Comparison of ENCODE assay signal across 19 cellular contexts in genomic region chr17:40060887-40061480, GRCh38. TPM values are rescaled to one million over a fixed set of nuclear protein-coding genes. Genes with fewer than 3 reads are reported as not detected.
DNase-seq lines count a peak whose midpoint lies in the region; ATAC-seq and TF ChIP-seq lines count a peak whose summit lies in the region.
"Had no signal": no experiment of that assay in that cellular context is flagged by ENCODE, and none has a peak within 500 bp of the region (broad histone marks: within the 10 kb centered on the region; RNA-seq: fewer than 3 reads in every experiment).

No MANE protein-coding gene starts in this region.

- no peaks in the 10 kb centered on the region for H3K27me3 ChIP-seq in breast epithelium
- H3K27me3 ChIP-seq: BE2C had no signal

- peaks cover 8 to 16% of the 10 kb centered on the region in 2 donors for H3K4me1 ChIP-seq in breast epithelium

- CTCF ChIA-PET in MCF 10A (lab: Yijun Ruan, JAX) (interaction anchor here (0.5 to 12.2 kb wide), 6 partner anchors 14 to 466 kb away, joined by 3 to 131 read pairs (median 9); no protein-coding TSS in a partner anchor), RWPE1 (lab: Yijun Ruan, JAX) (interaction anchor here (0.6 to 1.5 kb wide), 4 partner anchors 10 to 601 kb away, joined by 3 to 8 read pairs (median 4); no protein-coding TSS in a partner anchor)

- ATAC-seq in left colon, result no peak
- ATAC-seq: activated CD8-positive, alpha-beta memory T cell treated with anti-CD3 and anti-CD28 coated beads, Interleukin-2, amount 10 ng/mL, durations not matched to agents 7 days and 5 days; foreskin keratinocyte; PC-3; SK-N-SH treated with all-trans-retinoic acid at 6 μM for 48 hours; stimulated activated naive CD8-positive, alpha-beta T cell treated with anti-CD3 and anti-CD28 coated beads, Interleukin-15, Interleukin-2, amounts not matched to agents 100 U/mL and 50 U/mL, for 24 hours had no signal

- H3K9me3 Mint-ChIP-seq in MCF 10A (ENCODE audit: unreplicated experiment), result no peaks in the 10 kb centered on the region

- H3K4me1 Mint-ChIP-seq in MCF 10A (ENCODE audit: insufficient read depth, unreplicated experiment), result peaks cover 29% of the 10 kb centered on the region

- POLR2A ChIA-PET in MCF 10A (lab: Yijun Ruan, JAX) (interaction anchor here (1.1 to 2.8 kb wide), 3 partner anchors 38 to 79 kb away, joined by 3 to 7 read pairs (median 5); partner anchors contain the start of gene CASC3), RWPE1 (lab: Yijun Ruan, JAX; ENCODE audit: low non-redundant PET) (interaction anchor here (1.0 kb wide), 1 partner anchor 51 kb away, joined by 3 read pairs; no protein-coding TSS in a partner anchor)

- H3K27ac ChIP-seq in breast epithelium (no peak overlapping the region), RWPE1 (peak overlapping the region; percentile 5; the same call in 1 of the 2 replicates)
- H3K27ac ChIP-seq: foreskin keratinocyte had no signal

- DNase-seq in MCF 10A (ENCODE audit: unreplicated experiment), result no peak
- no peak for DNase-seq in breast epithelium (ENCODE audit: low spot score in 2 of 2)
- DNase-seq in RWPE1 (ENCODE audit: low spot score), result no peak
- DNase-seq in inferior parietal cortex (ENCODE audit: extremely low spot score), result peak; percentile 22
- peak; percentile 26 for DNase-seq in superior temporal gyrus (ENCODE audit: extremely low spot score)
- DNase-seq in DMS53 treated with DMSO at 0.1 percent for 48 hours (lab: John Stamatoyannopoulos, UW; ENCODE audit: unreplicated experiment), result no peak
- no peak for DNase-seq in G401 (ENCODE audit: low spot score)
- DNase-seq in left colon, result no peak
- DNase-seq: activated CD8-positive, alpha-beta memory T cell treated with anti-CD3 and anti-CD28 coated beads, Interleukin-2, amount 10 ng/mL, durations not matched to agents 7 days and 5 days; activated naive CD4-positive, alpha-beta T cell; BE2C; DMS79; foreskin keratinocyte; PC-3; stimulated activated naive CD8-positive, alpha-beta T cell treated with anti-CD3 and anti-CD28 coated beads, Interleukin-15, Interleukin-2, amounts not matched to agents 100 U/mL and 50 U/mL, for 24 hours had no signal

- H3K36me3 Mint-ChIP-seq in MCF 10A (ENCODE audit: insufficient read depth, unreplicated experiment), result no peaks in the 10 kb centered on the region
- H3K36me3 Mint-ChIP-seq: activated CD8-positive, alpha-beta memory T cell treated with anti-CD3 and anti-CD28 coated beads, Interleukin-2, amount 10 ng/mL, durations not matched to agents 7 days and 5 days had no signal

- BruUV-seq in MCF 10A (replicated peaks; lab: Mats Ljungman, UMichigan), result no TSS peak

- no peak for TF ChIP-seq CTCF in MCF 10A (IDR thresholded peaks at IDR 0.05; ENCODE audit: unreplicated experiment)
- TF ChIP-seq CTCF in breast epithelium (IDR thresholded peaks at IDR 0.05), result no peak
- TF ChIP-seq CTCF in RWPE1 (conservative IDR thresholded peaks at IDR 0.05; ENCODE audit: low read depth), result no peak

- in situ Hi-C loops in G401 (cut with HindIII; ENCODE audit: low sequenced_read_pairs), result loop anchor here (25.0 kb wide), 1 partner anchor 251 kb away; the partner anchor contains the start of gene RARA

- no peaks in the 10 kb centered on the region for H3K27me3 Mint-ChIP-seq in MCF 10A (ENCODE audit: insufficient read depth, unreplicated experiment)

- peak overlapping the region; percentile 89 for H3K4me3 Mint-ChIP-seq in MCF 10A (ENCODE audit: unreplicated experiment)

- no peak overlapping the region for H3K27ac Mint-ChIP-seq in MCF 10A (ENCODE audit: low read depth, unreplicated experiment)
- H3K27ac Mint-ChIP-seq: activated CD8-positive, alpha-beta memory T cell treated with anti-CD3 and anti-CD28 coated beads, Interleukin-2, amount 10 ng/mL, durations not matched to agents 7 days and 5 days had no signal

- H3K9me3 ChIP-seq in breast epithelium, result no peaks in the 10 kb centered on the region
- H3K9me3 ChIP-seq: BE2C had no signal

- H3K4me3 ChIP-seq in breast epithelium, result no peak overlapping the region
- H3K4me3 ChIP-seq: skin epidermis had no signal

- H3K36me3 ChIP-seq in breast epithelium, result no peaks in the 10 kb centered on the region
- H3K36me3 ChIP-seq: BE2C had no signal

- intact Hi-C loops in MCF 10A (cut with micrococcal nuclease), result no loop called here
- intact Hi-C loops in breast epithelium (cut with DNase I; ENCODE audit: low total_unique reads), result loop anchor here (10.0 kb wide), 1 partner anchor 54 kb away; no protein-coding TSS in a partner anchor
- intact Hi-C loops in left colon (cut with DNase I, micrococcal nuclease), result no loop called here

- TF ChIP-seq POLR2A in breast epithelium (IDR thresholded peaks at IDR 0.05), result no peak

RNA-seq across cellular contexts. Expression of gene THRA, which starts 1.8 kb away (rescaled TPM):
- 5.5 and 6.4 TPM in 2 replicates for total RNA-seq in MCF 10A (2022)
- total RNA-seq in breast epithelium, result 10 to 100 TPM; 41.6 to 61.0 (median 48.1) TPM
- 11.8 and 18.4 TPM in 2 replicates for total RNA-seq in G401 (2014; rRNA removed; shearing (Covaris generic))
- total RNA-seq in left colon, result 10 to 100 TPM; 48.4 to 56.3 TPM

RNA-seq across cellular contexts. Expression of gene MED24, which starts 6.8 kb away (rescaled TPM):
- 66.6 and 88.5 TPM in 2 replicates for total RNA-seq in MCF 10A (2022)
- 10 to 100 TPM; 50.7 to 74.7 (median 59.7) TPM for total RNA-seq in breast epithelium
- total RNA-seq in G401 (2014; rRNA removed; shearing (Covaris generic)), result 70.0 and 90.8 TPM in 2 replicates
- 100 to 1,000 TPM in 1 of 2 donors, 10 to 100 TPM in 1; 63.4 to 108 TPM for total RNA-seq in left colon

RNA-seq across cellular contexts. Expression of gene NR1D1, which starts 39.4 kb away (rescaled TPM):
- total RNA-seq in MCF 10A (2022) (7.5 and 8.8 TPM in 2 replicates), breast epithelium (10 to 100 TPM in 1 of 3 donors, 1 to 10 TPM in 2; 8.8 to 10.5 (median 9.2) TPM), left colon (10 to 100 TPM; 16.9 to 19.8 TPM)
- 0.06 and 2.0 TPM in 2 replicates for total RNA-seq in G401 (2014; rRNA removed; shearing (Covaris generic))

RNA-seq across cellular contexts. Expression of gene CSF3, which starts 45.7 kb away (rescaled TPM):
- total RNA-seq in MCF 10A (2022), result 9.6 and 17.1 TPM in 2 replicates
- total RNA-seq in breast epithelium, result 10 to 100 TPM in 1 of 3 donors, under 1 TPM in 1, not detected in 1; 0.32 to 13.0 TPM
- not detected in 2 replicates for total RNA-seq in G401 (2014; rRNA removed; shearing (Covaris generic))
- total RNA-seq in left colon, result under 1 TPM; 0.20 to 0.67 TPM
- total RNA-seq: activated CD8-positive, alpha-beta memory T cell treated with anti-CD3 and anti-CD28 coated beads, Interleukin-2, amount 10 ng/mL, durations not matched to agents 7 days and 5 days; H4; osteoblast had no signal

Comparison
In these comparisons a context has a peak if more than half of its experiments do, and no peak if none do; other contexts are left out.
1. DNase-seq: peak in inferior parietal cortex (single experiment) and superior temporal gyrus (single experiment); none in MCF 10A (single experiment), breast epithelium (0 of 2), RWPE1 (single experiment), DMS53 treated with DMSO at 0.1 percent for 48 hours (single experiment), G401 (single experiment) and left colon (0 of 2).